8 cellular contexts compared by ENCODE assay signal in the genomic region with DNA sequence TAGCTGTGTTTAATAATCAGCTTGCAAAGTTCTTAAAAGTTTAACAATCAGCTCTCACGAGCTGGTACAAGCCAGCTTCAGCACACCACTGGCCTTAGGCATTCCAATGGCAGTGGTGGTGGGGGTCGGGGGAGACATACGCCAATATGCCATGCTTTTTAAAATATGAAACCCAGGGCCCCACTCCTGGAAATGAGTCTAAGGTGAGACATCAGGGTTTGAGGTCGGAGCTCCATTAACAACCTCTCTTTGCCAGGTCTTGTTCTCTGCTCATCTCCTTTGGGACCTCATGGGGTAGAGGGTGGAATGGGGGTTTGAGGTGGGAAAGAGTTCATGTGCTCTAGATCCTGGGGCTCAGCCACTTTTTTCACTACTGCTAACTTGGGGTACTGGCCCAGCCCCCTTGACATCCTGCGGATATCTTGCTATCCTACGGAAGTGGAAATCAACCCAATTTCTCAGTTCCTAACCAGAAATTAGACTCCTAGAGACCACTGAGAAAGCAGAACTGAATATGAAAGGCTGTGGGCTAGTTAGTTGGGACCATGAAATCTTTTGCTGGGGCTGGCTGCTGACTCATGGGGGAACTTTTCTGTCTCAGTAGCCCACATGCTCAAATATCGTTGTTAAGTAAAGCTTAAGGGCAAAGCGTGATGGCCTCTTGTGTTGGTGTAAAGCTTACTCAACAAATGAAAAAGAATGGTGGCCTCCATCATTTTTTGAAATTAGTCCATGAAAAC.
A peak's percentile ranks its signal among the peaks of the same experiment; 100 is the strongest.
DNase-seq lines count a peak whose midpoint lies in the region; ATAC-seq, FAIRE-seq and TF ChIP-seq lines count a peak whose summit lies in the region.

No MANE protein-coding gene starts in this region.

- peak; percentile 86 for FAIRE-seq in GM12891 (lab: Jason Lieb, UNC)

- peak; percentile 93 for ATAC-seq in GM21528 (IDR thresholded peaks at IDR 0.05; ENCODE audit: low FRiP score, unreplicated experiment)

- DNase-seq in GM12891 (ENCODE audit: insufficient read length, low spot score) (no peak), KBM-7 (peak; percentile 47), NCI-H2196 treated with DMSO at 0.1 percent for 48 hours (lab: John Stamatoyannopoulos, UW; ENCODE audit: unreplicated experiment) (no peak), amniotic stem cell (lab: John Stamatoyannopoulos, UW) (no peak), posterior cingulate gyrus (no peak), mesenteric fat pad (ENCODE audit: low spot score) (no peak)
- DNase-seq in effector CD4-positive, alpha-beta T cell: peak; percentile 10

- TF ChIP-seq POLR2A in GM12891 (IDR thresholded peaks at IDR 0.05; ENCODE audit: low read depth, low read length): no peak

- in situ Hi-C loops in KBM-7 (cut with MboI; ENCODE audit: low pct_unique_long_range_greater_than_20kb, low sequenced_read_pairs): no loop called here

- intact Hi-C loops in posterior cingulate gyrus (cut with DNase I): no loop called here

TF ChIP-seq in GM12891, 5 proteins besides CTCF, POLR2A, EP300 and RAD21:
- peak; percentile 59 for TF ChIP-seq PAX5 (IDR thresholded peaks at IDR 0.05; ENCODE audit: insufficient read depth, low read length, severe bottlenecking)
- TF ChIP-seq POLR2AphosphoS5 (IDR thresholded peaks at IDR 0.05; ENCODE audit: low read depth, low read length): no peak
- TF ChIP-seq SPI1 (IDR thresholded peaks at IDR 0.05; ENCODE audit: low read depth, low read length): peak; percentile 98
- no peak for TF ChIP-seq TAF1 (IDR thresholded peaks at IDR 0.05; ENCODE audit: low read depth, low read length)
- TF ChIP-seq POU2F2 (IDR thresholded peaks at IDR 0.05; ENCODE audit: low read depth, low read length): no peak

Comparison
In these comparisons a context has a peak if more than half of its experiments do, and no peak if none do; other contexts are left out.
1. DNase-seq: peak in KBM-7 (single experiment) and effector CD4-positive, alpha-beta T cell (single experiment); none in GM12891 (single experiment), NCI-H2196 treated with DMSO at 0.1 percent for 48 hours (single experiment), amniotic stem cell (single experiment), posterior cingulate gyrus (0 of 10) and mesenteric fat pad (single experiment).